ENCODE assay signal across 14 cellular contexts in genomic region chr1:165356876-165357275, GRCh38. TPM values are rescaled to one million over a fixed set of nuclear protein-coding genes. Genes with fewer than 3 reads are reported as not detected.
A peak's percentile ranks its signal among the peaks of the same experiment; 100 is the strongest.
DNase-seq lines count a peak whose midpoint lies in the region.
"Had no signal": no experiment of that assay in that cellular context is flagged by ENCODE, and none has a peak within 500 bp of the region (broad histone marks: within the 10 kb centered on the region; RNA-seq: fewer than 3 reads in every experiment).

No MANE protein-coding gene starts in this region.

- H3K36me3 ChIP-seq in HUES6 (ENCODE audit: control insufficient read depth, insufficient read depth, low read length) (no peaks in the 10 kb centered on the region), ectodermal cell (ENCODE audit: control insufficient read depth, insufficient read depth, low read length) (no peaks in the 10 kb centered on the region), mesodermal cell (ENCODE audit: control insufficient read depth, insufficient read depth, low read length) (no peaks in the 10 kb centered on the region), subcutaneous abdominal adipose tissue (ENCODE audit: control insufficient read depth in 5 of 5, insufficient read depth in 5 of 5, low read length in 5 of 5) (no peaks in the 10 kb centered on the region), HAP-1 (replicated peaks) (no peaks in the 10 kb centered on the region)
- H3K36me3 ChIP-seq: esophagus squamous epithelium, MG63, prostate gland had no signal

- H3K4me3 ChIP-seq in HUES6 (ENCODE audit: low read depth, low read length) (peak overlapping the region; percentile 67), ectodermal cell (ENCODE audit: insufficient read depth, low read depth, low read length) (peak overlapping the region; percentile 62), mesodermal cell (ENCODE audit: extremely low read depth, insufficient read depth, low read length, poor library complexity, severe bottlenecking) (peak overlapping the region; percentile 29), subcutaneous abdominal adipose tissue (ENCODE audit: low read depth in 1 of 5, low read length in 5 of 5) (peak overlapping the region in 3 of 5 donors; percentile 26 to 69 (median 58)), HAP-1 (no peak overlapping the region)
- H3K4me3 ChIP-seq: BLaER1 had no signal

- peaks cover 36% of the 10 kb centered on the region for H3K4me1 ChIP-seq in HUES6 (ENCODE audit: control insufficient read depth, insufficient read depth, low read length)
- peaks cover 6% of the 10 kb centered on the region for H3K4me1 ChIP-seq in ectodermal cell (ENCODE audit: control insufficient read depth, insufficient read depth, low read length)
- H3K4me1 ChIP-seq in mesodermal cell (ENCODE audit: control insufficient read depth, insufficient read depth, low read length, poor library complexity, severe bottlenecking), result peaks cover 11% of the 10 kb centered on the region
- H3K4me1 ChIP-seq in subcutaneous abdominal adipose tissue (ENCODE audit: control insufficient read depth in 5 of 5, insufficient read depth in 5 of 5, low read length in 5 of 5), result peaks cover 0 to 31% (median 21%) of the 10 kb centered on the region in 5 donors
- no peaks in the 10 kb centered on the region for H3K4me1 ChIP-seq in HAP-1
- H3K4me1 ChIP-seq: BLaER1, prostate gland had no signal

- H3K9ac ChIP-seq in HUES6 (ENCODE audit: low read length) (no peak overlapping the region), subcutaneous abdominal adipose tissue (ENCODE audit: low read length in 5 of 5) (no peak overlapping the region)
- H3K9ac ChIP-seq: BLaER1 had no signal

- H3K9me3 ChIP-seq in HUES6 (ENCODE audit: control insufficient read depth, insufficient read depth, low read depth, low read length) (no peaks in the 10 kb centered on the region), ectodermal cell (ENCODE audit: control insufficient read depth, low read length) (no peaks in the 10 kb centered on the region), mesodermal cell (ENCODE audit: control insufficient read depth, low read length) (no peaks in the 10 kb centered on the region), subcutaneous abdominal adipose tissue (ENCODE audit: control insufficient read depth in 5 of 5, low read length in 5 of 5) (no peaks in the 10 kb centered on the region), HAP-1 (no peaks in the 10 kb centered on the region)
- H3K9me3 ChIP-seq: esophagus squamous epithelium, MG63, prostate gland had no signal

- DNase-seq in HAP-1 (ENCODE audit: low spot score in 2 of 2), result no peak
- DNase-seq in stimulated activated naive CD4-positive, alpha-beta T cell (lab: John Stamatoyannopoulos, UW), result no peak
- no peak for DNase-seq in caudate nucleus (lab: John Stamatoyannopoulos, UW)
- DNase-seq: activated gamma-delta T cell treated with Interleukin-2 at 50 U/mL for 16 hours, amygdala, esophagus squamous epithelium, NCI-H1694 treated with DMSO at 0.1 percent for 48 hours had no signal

- WGBS in ectodermal cell, 2 experiments, result 3% methylated on average over 25 of the region's 25 CpGs
- WGBS in mesodermal cell (ENCODE audit: insufficient coverage in 2 of 2), 2 experiments, result 4% methylated on average over 21 to 23 of the region's 25 CpGs

- in situ Hi-C loops in HAP-1 (cut with MboI; ENCODE audit: low sequenced_read_pairs), result no loop called here

- H3K27me3 ChIP-seq in HUES6 (ENCODE audit: control insufficient read depth, insufficient read depth, low read length), result peaks cover 99% of the 10 kb centered on the region
- peaks cover 79% of the 10 kb centered on the region for H3K27me3 ChIP-seq in ectodermal cell (ENCODE audit: control insufficient read depth, insufficient read depth, low read length, poor library complexity, severe bottlenecking)
- peaks cover 0 to 51% (median 30%) of the 10 kb centered on the region in 5 donors for H3K27me3 ChIP-seq in subcutaneous abdominal adipose tissue (ENCODE audit: control insufficient read depth in 5 of 5, insufficient read depth in 4 of 5, low read length in 5 of 5)
- peaks cover 70% of the 10 kb centered on the region for H3K27me3 ChIP-seq in HAP-1 (ENCODE audit: low read depth)
- H3K27me3 ChIP-seq: MG63 had no signal

- H3K27ac ChIP-seq in HUES6 (ENCODE audit: low read depth, low read length) (no peak overlapping the region), ectodermal cell (ENCODE audit: insufficient read depth, low read depth, low read length, poor library complexity, severe bottlenecking) (no peak overlapping the region), mesodermal cell (ENCODE audit: low read depth, low read length, severe bottlenecking) (no peak overlapping the region), subcutaneous abdominal adipose tissue (ENCODE audit: low read depth, low read length) (no peak overlapping the region), caudate nucleus (ENCODE audit: low read depth, low read length) (no peak overlapping the region)
- H3K27ac ChIP-seq: BLaER1, esophagus squamous epithelium, prostate gland had no signal

RNA-seq across cellular contexts. Expression of gene LMX1A, which starts 0.4 kb away (rescaled TPM):
- polyA plus RNA-seq in ectodermal cell (2013, experiment 1 of 4), result 51.5 TPM
- 55.4 TPM for polyA plus RNA-seq in ectodermal cell (2013, experiment 2 of 4)
- 42.3 TPM for polyA plus RNA-seq in ectodermal cell (2013, experiment 3 of 4)
- polyA plus RNA-seq in ectodermal cell (2013, experiment 4 of 4), result 52.0 TPM
- polyA plus RNA-seq in mesodermal cell (2013, experiment 1 of 2), result 1.1 TPM
- 1.4 TPM for polyA plus RNA-seq in mesodermal cell (2013, experiment 2 of 2)
